In genomic region chr3:88936837-88937236, GRCh38 we compare ENCODE assay signal across 23 cellular contexts.
"Had no signal": no experiment of that assay in that cellular context is flagged by ENCODE, and none has a peak within 500 bp of the region (broad histone marks: within the 10 kb centered on the region; RNA-seq: fewer than 3 reads in every experiment).

No MANE protein-coding gene starts in this region.

- H3K4me3 ChIP-seq: breast epithelium, coronary artery, left ventricle myocardium inferior, right atrium auricular region, thyroid gland had no signal

- H3K4me1 Mint-ChIP-seq: activated naive CD4-positive, alpha-beta T cell treated with anti-CD3 and anti-CD28 coated beads, Interleukin-2, amount 10 ng/mL, durations not matched to agents 7 days and 5 days; nephron progenitor cell had no signal

- H3K27ac ChIP-seq: breast epithelium, coronary artery, left ventricle myocardium inferior, right atrium auricular region, thyroid gland had no signal

- H3K27me3 ChIP-seq: breast epithelium, right atrium auricular region, thyroid gland had no signal

- H3K4me3 Mint-ChIP-seq: activated naive CD4-positive, alpha-beta T cell treated with anti-CD3 and anti-CD28 coated beads, Interleukin-2, amount 10 ng/mL, durations not matched to agents 7 days and 5 days; nephron progenitor cell had no signal

- H3K36me3 ChIP-seq: breast epithelium, left ventricle myocardium inferior, right atrium auricular region, thyroid gland had no signal

- H3K27me3 Mint-ChIP-seq: activated naive CD4-positive, alpha-beta T cell treated with anti-CD3 and anti-CD28 coated beads, Interleukin-2, amount 10 ng/mL, durations not matched to agents 7 days and 5 days had no signal

- DNase-seq: activated CD4-positive, alpha-beta T cell treated with anti-CD3 and anti-CD28 coated beads, Interleukin-2, amount 50 U/mL, for 1 hour; activated CD8-positive, alpha-beta memory T cell treated with anti-CD3 and anti-CD28 coated beads, Interleukin-2, amount 50 U/mL, for 4 hours; activated effector memory CD4-positive, alpha-beta T cell treated with Interleukin-2 at 50 U/mL for 16 hours; activated naive CD4-positive, alpha-beta T cell treated with anti-CD3 and anti-CD28 coated beads, Interleukin-2, amount 10 ng/mL, durations not matched to agents 7 days and 5 days; activated T-cell treated with anti-CD3 and anti-CD28 coated beads, Interleukin-2, amount 50 U/mL, for 48 hours; aorta; erythroblast; head of caudate nucleus; kidney; left ventricle myocardium inferior; mammary epithelial cell; midbrain; nephron progenitor cell; occipital lobe; stimulated activated CD4-positive, alpha-beta T cell treated with anti-CD3 and anti-CD28 coated beads, Interleukin-12 subunit alpha, Interleukin-12 subunit beta, amount 100 ng/mL, for 4 hours; stimulated activated CD4-positive, alpha-beta T cell treated with anti-CD3 and anti-CD28 coated beads, Interleukin-1b, Interleukin-23, amount 100 ng/mL, for 48 hours; stimulated activated CD8-positive, alpha-beta memory T cell treated with anti-CD3 and anti-CD28 coated beads, Interleukin-4, amount 100 ng/mL, for 48 hours; stimulated activated naive CD4-positive, alpha-beta T cell; T-helper 9 cell; thyroid gland had no signal

- H3K9me3 Mint-ChIP-seq: nephron progenitor cell had no signal

- H3K9me3 ChIP-seq: breast epithelium, left ventricle myocardium inferior, right atrium auricular region, thyroid gland had no signal

- H3K27ac Mint-ChIP-seq: activated naive CD4-positive, alpha-beta T cell treated with anti-CD3 and anti-CD28 coated beads, Interleukin-2, amount 10 ng/mL, durations not matched to agents 7 days and 5 days; nephron progenitor cell had no signal

- H3K36me3 Mint-ChIP-seq: activated naive CD4-positive, alpha-beta T cell treated with anti-CD3 and anti-CD28 coated beads, Interleukin-2, amount 10 ng/mL, durations not matched to agents 7 days and 5 days had no signal
